ENCODE assay signal across 1 cellular context in the genomic region with DNA sequence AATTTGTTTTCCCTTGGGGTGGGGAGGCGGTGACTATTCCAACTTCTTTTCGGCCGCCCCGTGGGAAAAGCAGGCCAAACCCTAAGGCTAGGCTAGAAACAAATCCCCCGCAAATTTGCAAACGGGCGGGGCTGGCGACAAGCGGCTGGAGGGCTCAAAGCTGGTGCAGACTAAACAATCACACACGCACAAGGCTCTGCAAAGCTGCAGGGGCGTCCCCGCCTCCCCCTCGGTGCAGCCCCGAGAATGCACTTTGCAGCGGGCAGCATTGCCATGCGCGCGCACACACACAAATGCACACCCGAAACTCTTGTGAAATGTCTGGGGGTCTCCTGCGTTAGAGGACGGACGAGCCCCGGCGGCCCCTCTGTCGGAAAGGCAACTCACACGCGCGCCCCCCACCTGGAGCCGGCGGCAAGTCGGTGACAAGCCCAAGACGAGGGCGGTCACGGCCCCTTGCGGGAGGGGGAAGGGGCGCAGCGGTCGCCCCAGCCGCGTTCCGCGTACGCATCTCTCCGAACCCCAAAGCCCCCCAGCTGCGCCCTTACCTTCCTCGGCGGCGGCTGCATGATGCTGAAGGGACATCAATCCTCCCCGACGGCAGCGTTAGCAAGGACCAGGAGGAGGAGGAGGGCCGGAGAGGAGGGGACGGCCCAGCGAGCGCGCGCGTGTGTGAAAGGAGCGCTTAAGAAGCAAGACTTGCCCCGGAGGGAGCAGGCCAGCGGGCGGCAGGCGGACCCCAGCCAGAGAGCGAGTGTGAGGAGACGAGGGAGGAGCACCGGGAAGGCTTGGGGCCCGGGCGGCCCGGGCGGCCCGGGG.
TF ChIP-seq lines count a peak whose summit lies in the region.

No MANE protein-coding gene starts in this region.

TF ChIP-seq in HepG2, 621 proteins besides CTCF, POLR2A, EP300 and RAD21 (continued from another document and continues in another):
- TF ChIP-seq, protein P1, sequence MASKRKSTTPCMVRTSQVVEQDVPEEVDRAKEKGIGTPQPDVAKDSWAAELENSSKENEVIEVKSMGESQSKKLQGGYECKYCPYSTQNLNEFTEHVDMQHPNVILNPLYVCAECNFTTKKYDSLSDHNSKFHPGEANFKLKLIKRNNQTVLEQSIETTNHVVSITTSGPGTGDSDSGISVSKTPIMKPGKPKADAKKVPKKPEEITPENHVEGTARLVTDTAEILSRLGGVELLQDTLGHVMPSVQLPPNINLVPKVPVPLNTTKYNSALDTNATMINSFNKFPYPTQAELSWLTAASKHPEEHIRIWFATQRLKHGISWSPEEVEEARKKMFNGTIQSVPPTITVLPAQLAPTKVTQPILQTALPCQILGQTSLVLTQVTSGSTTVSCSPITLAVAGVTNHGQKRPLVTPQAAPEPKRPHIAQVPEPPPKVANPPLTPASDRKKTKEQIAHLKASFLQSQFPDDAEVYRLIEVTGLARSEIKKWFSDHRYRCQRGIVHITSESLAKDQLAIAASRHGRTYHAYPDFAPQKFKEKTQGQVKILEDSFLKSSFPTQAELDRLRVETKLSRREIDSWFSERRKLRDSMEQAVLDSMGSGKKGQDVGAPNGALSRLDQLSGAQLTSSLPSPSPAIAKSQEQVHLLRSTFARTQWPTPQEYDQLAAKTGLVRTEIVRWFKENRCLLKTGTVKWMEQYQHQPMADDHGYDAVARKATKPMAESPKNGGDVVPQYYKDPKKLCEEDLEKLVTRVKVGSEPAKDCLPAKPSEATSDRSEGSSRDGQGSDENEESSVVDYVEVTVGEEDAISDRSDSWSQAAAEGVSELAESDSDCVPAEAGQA (IDR thresholded peaks at IDR 0.05; ENCODE audit: low read depth): no peak
- TF ChIP-seq, protein P1 (CRISPR knock-in tag; IDR thresholded peaks at IDR 0.05; ENCODE audit: borderline replicate concordance): no peak
- TF ChIP-seq THYN1 (CRISPR knock-in tag; IDR thresholded peaks at IDR 0.05; ENCODE audit: borderline replicate concordance, low read depth) (no peak), HNF4A (CRISPR knock-in tag; IDR thresholded peaks at IDR 0.05) (peak; percentile 12; the same call in 1 of the 2 replicates), MEIS2 (CRISPR knock-in tag; IDR thresholded peaks at IDR 0.05) (0 out of 2 replicates have a peak, but pooled peaks have one; percentile 67), MAFK (conservative IDR thresholded peaks at IDR 0.05 in 1 of 2, IDR thresholded peaks at IDR 0.05 in 1 of 2; ENCODE audit: low read length in 2 of 2) (no peak), CHCHD3 (CRISPR knock-in tag; IDR thresholded peaks at IDR 0.05) (peak; percentile 19; the same call in 1 of the 2 replicates), JUNB (CRISPR knock-in tag; IDR thresholded peaks at IDR 0.05; ENCODE audit: borderline replicate concordance) (no peak), ZNF572 (CRISPR knock-in tag; IDR thresholded peaks at IDR 0.05) (0 out of 2 replicates have a peak, but pooled peaks have one; percentile 2), ZNF136 (CRISPR knock-in tag; IDR thresholded peaks at IDR 0.05; ENCODE audit: low read depth) (no peak), ZNF549 (CRISPR knock-in tag; IDR thresholded peaks at IDR 0.05) (no peak), ZNF558 (CRISPR knock-in tag; IDR thresholded peaks at IDR 0.05; ENCODE audit: borderline replicate concordance) (peak; percentile 47), ZFP90 (CRISPR knock-in tag; IDR thresholded peaks at IDR 0.05; ENCODE audit: borderline replicate concordance) (0 out of 2 replicates have a peak, but pooled peaks have one; percentile 52), PITX1 (CRISPR knock-in tag; IDR thresholded peaks at IDR 0.05) (peak; percentile 57; the same call in 1 of the 2 replicates), PAF1 (CRISPR knock-in tag; IDR thresholded peaks at IDR 0.05) (no peak), ZNF766 (CRISPR knock-in tag; IDR thresholded peaks at IDR 0.05; ENCODE audit: borderline replicate concordance) (0 out of 2 replicates have a peak, but pooled peaks have one; percentile 13), SNAI1 (CRISPR knock-in tag; IDR thresholded peaks at IDR 0.05; ENCODE audit: borderline replicate concordance) (peak; percentile 79; the same call in 1 of the 2 replicates), ZBTB7A (CRISPR knock-in tag; IDR thresholded peaks at IDR 0.05) (peak; percentile 87), ZNF577 (CRISPR knock-in tag; IDR thresholded peaks at IDR 0.05; ENCODE audit: borderline replicate concordance, low read depth) (no peak), KDM3A (CRISPR knock-in tag; IDR thresholded peaks at IDR 0.05; ENCODE audit: low read depth) (0 out of 2 replicates have a peak, but pooled peaks have one; percentile 17), ZNF879 (CRISPR knock-in tag; IDR thresholded peaks at IDR 0.05) (peak; percentile 78; the same call in 1 of the 2 replicates)
- TF ChIP-seq, protein P2, sequence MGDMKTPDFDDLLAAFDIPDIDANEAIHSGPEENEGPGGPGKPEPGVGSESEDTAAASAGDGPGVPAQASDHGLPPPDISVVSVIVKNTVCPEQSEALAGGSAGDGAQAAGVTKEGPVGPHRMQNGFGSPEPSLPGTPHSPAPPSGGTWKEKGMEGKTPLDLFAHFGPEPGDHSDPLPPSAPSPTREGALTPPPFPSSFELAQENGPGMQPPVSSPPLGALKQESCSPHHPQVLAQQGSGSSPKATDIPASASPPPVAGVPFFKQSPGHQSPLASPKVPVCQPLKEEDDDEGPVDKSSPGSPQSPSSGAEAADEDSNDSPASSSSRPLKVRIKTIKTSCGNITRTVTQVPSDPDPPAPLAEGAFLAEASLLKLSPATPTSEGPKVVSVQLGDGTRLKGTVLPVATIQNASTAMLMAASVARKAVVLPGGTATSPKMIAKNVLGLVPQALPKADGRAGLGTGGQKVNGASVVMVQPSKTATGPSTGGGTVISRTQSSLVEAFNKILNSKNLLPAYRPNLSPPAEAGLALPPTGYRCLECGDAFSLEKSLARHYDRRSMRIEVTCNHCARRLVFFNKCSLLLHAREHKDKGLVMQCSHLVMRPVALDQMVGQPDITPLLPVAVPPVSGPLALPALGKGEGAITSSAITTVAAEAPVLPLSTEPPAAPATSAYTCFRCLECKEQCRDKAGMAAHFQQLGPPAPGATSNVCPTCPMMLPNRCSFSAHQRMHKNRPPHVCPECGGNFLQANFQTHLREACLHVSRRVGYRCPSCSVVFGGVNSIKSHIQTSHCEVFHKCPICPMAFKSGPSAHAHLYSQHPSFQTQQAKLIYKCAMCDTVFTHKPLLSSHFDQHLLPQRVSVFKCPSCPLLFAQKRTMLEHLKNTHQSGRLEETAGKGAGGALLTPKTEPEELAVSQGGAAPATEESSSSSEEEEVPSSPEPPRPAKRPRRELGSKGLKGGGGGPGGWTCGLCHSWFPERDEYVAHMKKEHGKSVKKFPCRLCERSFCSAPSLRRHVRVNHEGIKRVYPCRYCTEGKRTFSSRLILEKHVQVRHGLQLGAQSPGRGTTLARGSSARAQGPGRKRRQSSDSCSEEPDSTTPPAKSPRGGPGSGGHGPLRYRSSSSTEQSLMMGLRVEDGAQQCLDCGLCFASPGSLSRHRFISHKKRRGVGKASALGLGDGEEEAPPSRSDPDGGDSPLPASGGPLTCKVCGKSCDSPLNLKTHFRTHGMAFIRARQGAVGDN (CRISPR knock-in tag; IDR thresholded peaks at IDR 0.05): peak; percentile 53
- TF ChIP-seq, protein P3, sequence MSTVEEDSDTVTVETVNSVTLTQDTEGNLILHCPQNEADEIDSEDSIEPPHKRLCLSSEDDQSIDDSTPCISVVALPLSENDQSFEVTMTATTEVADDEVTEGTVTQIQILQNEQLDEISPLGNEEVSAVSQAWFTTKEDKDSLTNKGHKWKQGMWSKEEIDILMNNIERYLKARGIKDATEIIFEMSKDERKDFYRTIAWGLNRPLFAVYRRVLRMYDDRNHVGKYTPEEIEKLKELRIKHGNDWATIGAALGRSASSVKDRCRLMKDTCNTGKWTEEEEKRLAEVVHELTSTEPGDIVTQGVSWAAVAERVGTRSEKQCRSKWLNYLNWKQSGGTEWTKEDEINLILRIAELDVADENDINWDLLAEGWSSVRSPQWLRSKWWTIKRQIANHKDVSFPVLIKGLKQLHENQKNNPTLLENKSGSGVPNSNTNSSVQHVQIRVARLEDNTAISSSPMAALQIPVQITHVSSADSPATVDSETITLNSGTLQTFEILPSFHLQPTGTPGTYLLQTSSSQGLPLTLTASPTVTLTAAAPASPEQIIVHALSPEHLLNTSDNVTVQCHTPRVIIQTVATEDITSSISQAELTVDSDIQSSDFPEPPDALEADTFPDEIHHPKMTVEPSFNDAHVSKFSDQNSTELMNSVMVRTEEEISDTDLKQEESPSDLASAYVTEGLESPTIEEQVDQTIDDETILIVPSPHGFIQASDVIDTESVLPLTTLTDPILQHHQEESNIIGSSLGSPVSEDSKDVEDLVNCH (CRISPR knock-in tag; IDR thresholded peaks at IDR 0.05): 0 out of 2 replicates have a peak, but pooled peaks have one; percentile 33
- TF ChIP-seq, protein P4, sequence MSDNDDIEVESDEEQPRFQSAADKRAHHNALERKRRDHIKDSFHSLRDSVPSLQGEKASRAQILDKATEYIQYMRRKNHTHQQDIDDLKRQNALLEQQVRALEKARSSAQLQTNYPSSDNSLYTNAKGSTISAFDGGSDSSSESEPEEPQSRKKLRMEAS (IDR thresholded peaks at IDR 0.05): no peak
- TF ChIP-seq, protein P5, sequence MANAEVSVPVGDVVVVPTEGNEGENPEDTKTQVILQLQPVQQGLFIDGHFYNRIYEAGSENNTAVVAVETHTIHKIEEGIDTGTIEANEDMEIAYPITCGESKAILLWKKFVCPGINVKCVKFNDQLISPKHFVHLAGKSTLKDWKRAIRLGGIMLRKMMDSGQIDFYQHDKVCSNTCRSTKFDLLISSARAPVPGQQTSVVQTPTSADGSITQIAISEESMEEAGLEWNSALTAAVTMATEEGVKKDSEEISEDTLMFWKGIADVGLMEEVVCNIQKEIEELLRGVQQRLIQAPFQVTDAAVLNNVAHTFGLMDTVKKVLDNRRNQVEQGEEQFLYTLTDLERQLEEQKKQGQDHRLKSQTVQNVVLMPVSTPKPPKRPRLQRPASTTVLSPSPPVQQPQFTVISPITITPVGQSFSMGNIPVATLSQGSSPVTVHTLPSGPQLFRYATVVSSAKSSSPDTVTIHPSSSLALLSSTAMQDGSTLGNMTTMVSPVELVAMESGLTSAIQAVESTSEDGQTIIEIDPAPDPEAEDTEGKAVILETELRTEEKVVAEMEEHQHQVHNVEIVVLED (CRISPR knock-in tag; IDR thresholded peaks at IDR 0.05; ENCODE audit: borderline replicate concordance): no peak
- TF ChIP-seq, protein P6, sequence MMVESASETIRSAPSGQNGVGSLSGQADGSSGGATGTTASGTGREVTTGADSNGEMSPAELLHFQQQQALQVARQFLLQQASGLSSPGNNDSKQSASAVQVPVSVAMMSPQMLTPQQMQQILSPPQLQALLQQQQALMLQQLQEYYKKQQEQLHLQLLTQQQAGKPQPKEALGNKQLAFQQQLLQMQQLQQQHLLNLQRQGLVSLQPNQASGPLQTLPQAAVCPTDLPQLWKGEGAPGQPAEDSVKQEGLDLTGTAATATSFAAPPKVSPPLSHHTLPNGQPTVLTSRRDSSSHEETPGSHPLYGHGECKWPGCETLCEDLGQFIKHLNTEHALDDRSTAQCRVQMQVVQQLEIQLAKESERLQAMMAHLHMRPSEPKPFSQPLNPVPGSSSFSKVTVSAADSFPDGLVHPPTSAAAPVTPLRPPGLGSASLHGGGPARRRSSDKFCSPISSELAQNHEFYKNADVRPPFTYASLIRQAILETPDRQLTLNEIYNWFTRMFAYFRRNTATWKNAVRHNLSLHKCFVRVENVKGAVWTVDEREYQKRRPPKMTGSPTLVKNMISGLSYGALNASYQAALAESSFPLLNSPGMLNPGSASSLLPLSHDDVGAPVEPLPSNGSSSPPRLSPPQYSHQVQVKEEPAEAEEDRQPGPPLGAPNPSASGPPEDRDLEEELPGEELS (CRISPR knock-in tag; IDR thresholded peaks at IDR 0.05): 0 out of 2 replicates have a peak, but pooled peaks have one; percentile 16
- TF ChIP-seq, protein P7, sequence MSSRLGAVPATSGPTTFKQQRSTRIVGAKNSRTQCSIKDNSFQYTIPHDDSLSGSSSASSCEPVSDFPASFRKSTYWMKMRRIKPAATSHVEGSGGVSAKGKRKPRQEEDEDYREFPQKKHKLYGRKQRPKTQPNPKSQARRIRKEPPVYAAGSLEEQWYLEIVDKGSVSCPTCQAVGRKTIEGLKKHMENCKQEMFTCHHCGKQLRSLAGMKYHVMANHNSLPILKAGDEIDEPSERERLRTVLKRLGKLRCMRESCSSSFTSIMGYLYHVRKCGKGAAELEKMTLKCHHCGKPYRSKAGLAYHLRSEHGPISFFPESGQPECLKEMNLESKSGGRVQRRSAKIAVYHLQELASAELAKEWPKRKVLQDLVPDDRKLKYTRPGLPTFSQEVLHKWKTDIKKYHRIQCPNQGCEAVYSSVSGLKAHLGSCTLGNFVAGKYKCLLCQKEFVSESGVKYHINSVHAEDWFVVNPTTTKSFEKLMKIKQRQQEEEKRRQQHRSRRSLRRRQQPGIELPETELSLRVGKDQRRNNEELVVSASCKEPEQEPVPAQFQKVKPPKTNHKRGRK (CRISPR knock-in tag; IDR thresholded peaks at IDR 0.05): no peak
- TF ChIP-seq, protein P8, sequence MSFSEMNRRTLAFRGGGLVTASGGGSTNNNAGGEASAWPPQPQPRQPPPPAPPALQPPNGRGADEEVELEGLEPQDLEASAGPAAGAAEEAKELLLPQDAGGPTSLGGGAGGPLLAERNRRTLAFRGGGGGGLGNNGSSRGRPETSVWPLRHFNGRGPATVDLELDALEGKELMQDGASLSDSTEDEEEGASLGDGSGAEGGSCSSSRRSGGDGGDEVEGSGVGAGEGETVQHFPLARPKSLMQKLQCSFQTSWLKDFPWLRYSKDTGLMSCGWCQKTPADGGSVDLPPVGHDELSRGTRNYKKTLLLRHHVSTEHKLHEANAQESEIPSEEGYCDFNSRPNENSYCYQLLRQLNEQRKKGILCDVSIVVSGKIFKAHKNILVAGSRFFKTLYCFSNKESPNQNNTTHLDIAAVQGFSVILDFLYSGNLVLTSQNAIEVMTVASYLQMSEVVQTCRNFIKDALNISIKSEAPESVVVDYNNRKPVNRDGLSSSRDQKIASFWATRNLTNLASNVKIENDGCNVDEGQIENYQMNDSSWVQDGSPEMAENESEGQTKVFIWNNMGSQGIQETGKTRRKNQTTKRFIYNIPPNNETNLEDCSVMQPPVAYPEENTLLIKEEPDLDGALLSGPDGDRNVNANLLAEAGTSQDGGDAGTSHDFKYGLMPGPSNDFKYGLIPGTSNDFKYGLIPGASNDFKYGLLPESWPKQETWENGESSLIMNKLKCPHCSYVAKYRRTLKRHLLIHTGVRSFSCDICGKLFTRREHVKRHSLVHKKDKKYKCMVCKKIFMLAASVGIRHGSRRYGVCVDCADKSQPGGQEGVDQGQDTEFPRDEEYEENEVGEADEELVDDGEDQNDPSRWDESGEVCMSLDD (CRISPR knock-in tag; IDR thresholded peaks at IDR 0.05; ENCODE audit: borderline replicate concordance): 0 out of 2 replicates have a peak, but pooled peaks have one; percentile 59
